Comparison of ENCODE assay signal across 10 cellular contexts in genomic region chr10:98344589-98345038, GRCh38.
A peak's percentile ranks its signal among the peaks of the same experiment; 100 is the strongest.
DNase-seq lines count a peak whose midpoint lies in the region; ATAC-seq and TF ChIP-seq lines count a peak whose summit lies in the region.
"Had no signal": no experiment of that assay in that cellular context is flagged by ENCODE, and none has a peak within 500 bp of the region (broad histone marks: within the 10 kb centered on the region; RNA-seq: fewer than 3 reads in every experiment).

No MANE protein-coding gene starts in this region.

- H3K23ac ChIP-seq in IMR-90 (ENCODE audit: low read depth, low read length), result no peak overlapping the region

- H3K27me3 ChIP-seq in IMR-90 (ENCODE audit: control insufficient read depth, insufficient read depth, low read length) (no peaks in the 10 kb centered on the region), tibial artery (no peaks in the 10 kb centered on the region)

- no peaks in the 10 kb centered on the region for H3K79me1 ChIP-seq in IMR-90 (ENCODE audit: low read depth in 1 of 2, low read length in 2 of 2)

- H3K9me3 ChIP-seq in IMR-90 (ENCODE audit: control insufficient read depth, insufficient read depth, low read length) (peaks cover 10% of the 10 kb centered on the region), tibial artery (peaks cover 0 to 10% (median 0%) of the 10 kb centered on the region in 3 donors)

- DNase-seq in IMR-90, result peak; percentile 84
- peak; percentile 38 for DNase-seq in brain pericyte (ENCODE audit: low read depth, low spot score)
- peak; percentile 50 for DNase-seq in left kidney (ENCODE audit: low read depth, low spot score)
- peak; percentile 92 to 93 for DNase-seq in tibial artery
- DNase-seq in medulla oblongata (ENCODE audit: extremely low spot score), result no peak
- no peak for DNase-seq in occipital lobe (lab: John Stamatoyannopoulos, UW)
- DNase-seq in mesenteric fat pad (ENCODE audit: low spot score), result no peak
- no peak for DNase-seq in activated naive CD4-positive, alpha-beta T cell (lab: John Stamatoyannopoulos, UW)
- DNase-seq: activated gamma-delta T cell, WERI-Rb-1 had no signal

- H3K27ac ChIP-seq in IMR-90 (ENCODE audit: insufficient read depth, low read length) (no peak overlapping the region), tibial artery (no peak overlapping the region)
- H3K27ac ChIP-seq: WERI-Rb-1 had no signal

- H2BK5ac ChIP-seq in IMR-90 (ENCODE audit: low read depth, low read length, poor library complexity, severe bottlenecking), result no peak overlapping the region

- H2BK20ac ChIP-seq in IMR-90 (ENCODE audit: low read depth, low read length), result no peak overlapping the region

- in situ Hi-C loops in IMR-90 (cut with MboI; ENCODE audit: low sequenced_read_pairs), result no loop called here

- H3K18ac ChIP-seq in IMR-90 (ENCODE audit: low read depth, low read length), result no peak overlapping the region

- no peak overlapping the region for H3K14ac ChIP-seq in IMR-90 (replicated peaks; ENCODE audit: low read depth, low read length)

- peaks cover 16% of the 10 kb centered on the region for H3K4me1 ChIP-seq in IMR-90 (ENCODE audit: control insufficient read depth, insufficient read depth, low read length)
- peaks cover 0 to 14% (median 7%) of the 10 kb centered on the region in 4 donors for H3K4me1 ChIP-seq in tibial artery

- intact Hi-C loops in IMR-90 (cut with micrococcal nuclease) (loop anchor here (5.0 kb wide), 1 partner anchor 58 kb away; no protein-coding TSS in a partner anchor), tibial artery (cut with DNase I; ENCODE audit: low total_unique reads) (no loop called here)

- no peak overlapping the region for H3K56ac ChIP-seq in IMR-90 (ENCODE audit: extremely low read depth, insufficient read depth, low read length)

- CTCF ChIA-PET in IMR-90 (lab: Yijun Ruan, JAX), result interaction anchor here (0.7 to 1.1 kb wide), 2 partner anchors 34 to 102 kb away, joined by 3 read pairs; no protein-coding TSS in a partner anchor

- no peak overlapping the region for H4K5ac ChIP-seq in IMR-90 (ENCODE audit: low read depth, low read length)

- H2BK15ac ChIP-seq in IMR-90 (ENCODE audit: low read depth, low read length), result no peak overlapping the region

- BruUV-seq in IMR-90 (replicated peaks; lab: Mats Ljungman, UMichigan), result no TSS peak

- no peak overlapping the region for H4K91ac ChIP-seq in IMR-90 (ENCODE audit: insufficient read depth, low read depth, low read length)

- WGBS in IMR-90 (ENCODE audit: extremely low coverage in 2 of 2, insufficient read length in 1 of 2), 2 experiments, result 20% methylated on average over 1 of the region's 6 CpGs; no CpG with 5 or more reads in 1 of the 2 experiments

- H2BK120ac ChIP-seq in IMR-90 (ENCODE audit: low read depth, low read length), result no peak overlapping the region

- ATAC-seq in IMR-90 (ENCODE audit: low read depth), result peak; percentile 35

- H3K9me1 ChIP-seq in IMR-90 (ENCODE audit: insufficient read depth, low read length), result peaks cover 6% of the 10 kb centered on the region; the same call in 1 of the 2 replicates

- no peak overlapping the region for H3K4me3 ChIP-seq in IMR-90 (ENCODE audit: insufficient read depth, low read depth, low read length)
- H3K4me3 ChIP-seq in tibial artery, result no peak overlapping the region

- POLR2A ChIA-PET in IMR-90 (lab: Charles Lee; ENCODE audit: unreplicated experiment), result no interaction called here

- H3K4me2 ChIP-seq in IMR-90 (ENCODE audit: low read depth, low read length), result no peak overlapping the region

- H4K8ac ChIP-seq in IMR-90 (ENCODE audit: low read depth in 2 of 2, low read length in 2 of 2), result no peak overlapping the region

- TF ChIP-seq RAD21 in IMR-90 (IDR thresholded peaks at IDR 0.05; ENCODE audit: low read length), result no peak

- no peak overlapping the region for H3K9ac ChIP-seq in IMR-90 (ENCODE audit: low read depth, low read length)

- H2AK9ac ChIP-seq in IMR-90 (replicated peaks; ENCODE audit: low read depth, low read length, poor library complexity), result no peak overlapping the region

- no peak overlapping the region for H3K4ac ChIP-seq in IMR-90 (ENCODE audit: low read depth, low read length)

- H4K20me1 ChIP-seq in IMR-90 (ENCODE audit: insufficient read depth, low read length), result no peaks in the 10 kb centered on the region

- H3K36me3 ChIP-seq in IMR-90 (ENCODE audit: control insufficient read depth, insufficient read depth, low read length), result no peaks in the 10 kb centered on the region
- no peaks in the 10 kb centered on the region for H3K36me3 ChIP-seq in tibial artery
- H3K36me3 ChIP-seq: WERI-Rb-1 had no signal

- H2AFZ ChIP-seq in IMR-90 (replicated peaks; ENCODE audit: low read length, poor library complexity), result no peak overlapping the region

- dilution Hi-C loops in IMR-90 (cut with HindIII; ENCODE audit: low sequenced_read_pairs, unreplicated experiment), result no loop called here

- TF ChIP-seq POLR2A in IMR-90 (IDR thresholded peaks at IDR 0.05; ENCODE audit: low read depth, low read length), result no peak

- no peak overlapping the region for H2AK5ac ChIP-seq in IMR-90 (ENCODE audit: low read depth, low read length)

- TF ChIP-seq CTCF in IMR-90 (conservative IDR thresholded peaks at IDR 0.05; ENCODE audit: low read depth, low read length), result no peak
- TF ChIP-seq CTCF in tibial artery (IDR thresholded peaks at IDR 0.05), result no peak

TF ChIP-seq in IMR-90, 13 proteins besides CTCF, POLR2A, EP300 and RAD21:
- TF ChIP-seq BHLHE40 (IDR thresholded peaks at IDR 0.05; ENCODE audit: low read depth, low read length), result 0 out of 2 replicates have a peak, but pooled peaks have one; percentile 9
- no peak for TF ChIP-seq RFX5 (IDR thresholded peaks at IDR 0.05; ENCODE audit: low read depth, low read length)
- TF ChIP-seq SMC3 (IDR thresholded peaks at IDR 0.05; ENCODE audit: low read depth, low read length), result no peak
- no peak; the same call in 1 of the 2 replicates for TF ChIP-seq CEBPB (IDR thresholded peaks at IDR 0.05; ENCODE audit: low read depth, low read length)

Comparison
In these comparisons a context has a peak if more than half of its experiments do, and no peak if none do; other contexts are left out.
1. DNase-seq: peak in IMR-90 (single experiment), brain pericyte (single experiment), left kidney (single experiment) and tibial artery (2 of 2); none in medulla oblongata (single experiment), occipital lobe (single experiment), mesenteric fat pad (single experiment) and activated naive CD4-positive, alpha-beta T cell (0 of 4).